Comparison of ENCODE assay signal across 18 cellular contexts in genomic region chr10:101940916-101941315, GRCh38.
DNase-seq lines count a peak whose midpoint lies in the region; ATAC-seq, FAIRE-seq and TF ChIP-seq lines count a peak whose summit lies in the region.
"Had no signal": no experiment of that assay in that cellular context is flagged by ENCODE, and none has a peak within 500 bp of the region (broad histone marks: within the 10 kb centered on the region; RNA-seq: fewer than 3 reads in every experiment).

No MANE protein-coding gene starts in this region.

- no peak for TF ChIP-seq CTCF in bronchial epithelial cell (IDR thresholded peaks at IDR 0.05; ENCODE audit: insufficient read depth, low read length, severe bottlenecking)

- no peak overlapping the region for H2AFZ ChIP-seq in ACC112 (ENCODE audit: low read length, unreplicated experiment)

- peak; percentile 29 for DNase-seq in HT1080 (ENCODE audit: low read depth)
- DNase-seq in bronchial epithelial cell (ENCODE audit: low read depth) = peak; percentile 76
- peak; percentile 75 for DNase-seq in iris pigment epithelial cell (ENCODE audit: low read depth)
- no peak for DNase-seq in Kasumi-1 (lab: John Stamatoyannopoulos, UW)
- no peak for DNase-seq in mesenteric fat pad (ENCODE audit: low spot score)
- no peak for DNase-seq in activated CD4-positive, CD25-positive, alpha-beta regulatory T cell (lab: John Stamatoyannopoulos, UW)
- DNase-seq: activated CD4-positive, alpha-beta T cell treated with anti-CD3 and anti-CD28 coated beads for 1 hour; activated naive CD8-positive, alpha-beta T cell treated with anti-CD3 and anti-CD28 coated beads, Interleukin-2, amount 10 ng/mL, durations not matched to agents 7 days and 5 days; CD4-positive, CD25-positive, alpha-beta regulatory T cell; DMS 273 treated with DMSO at 0.1 percent for 48 hours; kidney glomerular epithelial cell; NCI-H1694 treated with DMSO at 0.1 percent for 48 hours; substantia nigra had no signal

- no peaks in the 10 kb centered on the region for H3K36me3 ChIP-seq in ACC112 (ENCODE audit: insufficient read depth, low read length)
- H3K36me3 ChIP-seq in bronchial epithelial cell (ENCODE audit: control insufficient read depth, insufficient read depth, low read length) = no peaks in the 10 kb centered on the region

- ATAC-seq in GM19455 (IDR thresholded peaks at IDR 0.05; ENCODE audit: unreplicated experiment) = no peak
- ATAC-seq: activated T-helper 17 cell treated with anti-CD3 and anti-CD28 coated beads, Interleukin-2, amount 50 U/mL, for 72 hours; foreskin keratinocyte; Panc1 had no signal

- FAIRE-seq in bronchial epithelial cell (lab: Jason Lieb, UNC) = no peak

- H3K4me3 ChIP-seq in ACC112 (ENCODE audit: low read depth, low read length) = no peak overlapping the region
- H3K4me3 ChIP-seq in bronchial epithelial cell (ENCODE audit: low read depth, low read length) = no peak overlapping the region

- no peaks in the 10 kb centered on the region for H3K27me3 ChIP-seq in ACC112 (ENCODE audit: insufficient read depth, low read length)
- H3K27me3 ChIP-seq in bronchial epithelial cell (ENCODE audit: control insufficient read depth, insufficient read depth, low read length) = no peaks in the 10 kb centered on the region
- H3K27me3 ChIP-seq: foreskin keratinocyte had no signal

- H3K4me1 ChIP-seq in ACC112 (ENCODE audit: control insufficient read depth, insufficient read depth, low read length, unreplicated experiment) = peaks cover 51% of the 10 kb centered on the region

- no peaks in the 10 kb centered on the region for H3K79me2 ChIP-seq in ACC112 (ENCODE audit: control insufficient read depth, insufficient read depth, low read length, unreplicated experiment)

- H3K27ac ChIP-seq in ACC112 (ENCODE audit: low read depth, low read length) = peak overlapping the region; percentile 56
- H3K27ac ChIP-seq: foreskin keratinocyte had no signal

Comparison
In these comparisons a context has a peak if more than half of its experiments do, and no peak if none do; other contexts are left out.
1. DNase-seq: peak in HT1080 (single experiment), bronchial epithelial cell (single experiment) and iris pigment epithelial cell (single experiment); none in Kasumi-1 (0 of 2), mesenteric fat pad (single experiment) and activated CD4-positive, CD25-positive, alpha-beta regulatory T cell (0 of 4).